In genomic region chr6:141364694-141365093, GRCh38 we compare ENCODE assay signal across 9 cellular contexts.
"Had no signal": no experiment of that assay in that cellular context is flagged by ENCODE, and none has a peak within 500 bp of the region (broad histone marks: within the 10 kb centered on the region; RNA-seq: fewer than 3 reads in every experiment).

No MANE protein-coding gene starts in this region.

- H3K27ac ChIP-seq: GM23248 had no signal

- DNase-seq: GM23248, GOT3, H7, HFFc6, KG1 had no signal

- H3K27ac Mint-ChIP-seq: HFFc6 had no signal

- H3K36me3 ChIP-seq: HAP-1 had no signal

- H3K4me3 ChIP-seq: GM23248, HAP-1, K562 had no signal

- FAIRE-seq: HTR-8/SVneo, K562 had no signal

- H3K9me3 ChIP-seq: HAP-1 had no signal

- H3K9ac ChIP-seq: GM23248 had no signal

- H3K4me1 ChIP-seq: HAP-1 had no signal

- H2AFZ ChIP-seq: GM23248 had no signal

- H3K4me3 Mint-ChIP-seq: HFFc6 had no signal

- ATAC-seq: HCT116, K562 had no signal
